1 cellular context compared by ENCODE assay signal in genomic region chr2:148643998-148644884, GRCh38.
TF ChIP-seq lines count a peak whose summit lies in the region.

TSS of gene EPC2 (plus strand) at chr2:148644751. CDS start at chr2:148645018, 267 bp downstream.

TF ChIP-seq in HepG2, 621 proteins besides CTCF, POLR2A, EP300 and RAD21 (continued from another document and continues in another):
- TF ChIP-seq ZNF580 (CRISPR knock-in tag; IDR thresholded peaks at IDR 0.05; ENCODE audit: borderline replicate concordance, low read depth) = no peak
- TF ChIP-seq IRF2 (CRISPR knock-in tag; IDR thresholded peaks at IDR 0.05) = no peak; the same call in 1 of the 2 replicates
- no peak for TF ChIP-seq GLMP (CRISPR knock-in tag; IDR thresholded peaks at IDR 0.05; ENCODE audit: borderline replicate concordance)
- no peak for TF ChIP-seq SP140L (CRISPR knock-in tag; IDR thresholded peaks at IDR 0.05; ENCODE audit: borderline replicate concordance)
- TF ChIP-seq ZNF430 (CRISPR knock-in tag; IDR thresholded peaks at IDR 0.05) = no peak; the same call in 1 of the 2 replicates
- no peak for TF ChIP-seq CREBL2 (CRISPR knock-in tag; IDR thresholded peaks at IDR 0.05; ENCODE audit: borderline replicate concordance)
- no peak for TF ChIP-seq ZNF496 (CRISPR knock-in tag; IDR thresholded peaks at IDR 0.05; ENCODE audit: insufficient replicate concordance)
- TF ChIP-seq FOXC1 (CRISPR knock-in tag; IDR thresholded peaks at IDR 0.05; ENCODE audit: borderline replicate concordance) = no peak; the same call in 1 of the 2 replicates
- 0 out of 2 replicates have a peak, but pooled peaks have one; percentile 32 for TF ChIP-seq ZNF678 (CRISPR knock-in tag; IDR thresholded peaks at IDR 0.05)
- TF ChIP-seq REST (IDR thresholded peaks at IDR 0.05; ENCODE audit: borderline replicate concordance in 1 of 2, low read depth in 1 of 2, low read length in 2 of 2) = peak; percentile 48 to 89
- no peak; the same call in 1 of the 2 replicates for TF ChIP-seq SSRP1 (CRISPR knock-in tag; IDR thresholded peaks at IDR 0.05)
- TF ChIP-seq CCAR2 (optimal IDR thresholded peaks at IDR 0.05; ENCODE audit: low read depth, low read length) = no peak
- TF ChIP-seq ZNF484 (CRISPR knock-in tag; IDR thresholded peaks at IDR 0.05; ENCODE audit: borderline replicate concordance, low read depth) = no peak
- no peak for TF ChIP-seq TCF12 (IDR thresholded peaks at IDR 0.05)
- TF ChIP-seq TCF12 (CRISPR knock-in tag; IDR thresholded peaks at IDR 0.05) = no peak
- TF ChIP-seq KDM5A (IDR thresholded peaks at IDR 0.05; ENCODE audit: borderline replicate concordance, low read length) = peak; percentile 71; the same call in 1 of the 2 replicates
- TF ChIP-seq ZFP62 (CRISPR knock-in tag; IDR thresholded peaks at IDR 0.05) = 0 out of 2 replicates have a peak, but pooled peaks have one; percentile 14
- TF ChIP-seq ZBTB7B (CRISPR knock-in tag; IDR thresholded peaks at IDR 0.05) = no peak; the same call in 1 of the 2 replicates
- TF ChIP-seq MXD3 (CRISPR knock-in tag; IDR thresholded peaks at IDR 0.05) = peak; percentile 87
- TF ChIP-seq MIXL1 (CRISPR knock-in tag; IDR thresholded peaks at IDR 0.05) = no peak
- no peak for TF ChIP-seq ZSCAN12 (CRISPR knock-in tag; IDR thresholded peaks at IDR 0.05)
- TF ChIP-seq ATM (IDR thresholded peaks at IDR 0.05; ENCODE audit: borderline replicate concordance) = no peak
- peak; percentile 73 for TF ChIP-seq ZNF274 (CRISPR knock-in tag; IDR thresholded peaks at IDR 0.05)
- no peak for TF ChIP-seq BORCS8-MEF2B (CRISPR knock-in tag; IDR thresholded peaks at IDR 0.05)
- no peak; the same call in 1 of the 2 replicates for TF ChIP-seq GATAD1 (CRISPR knock-in tag; IDR thresholded peaks at IDR 0.05)
- no peak for TF ChIP-seq ZMYM3 (CRISPR knock-in tag; IDR thresholded peaks at IDR 0.05)
- TF ChIP-seq ZSCAN9 (CRISPR knock-in tag; IDR thresholded peaks at IDR 0.05; ENCODE audit: borderline replicate concordance) = no peak
- peak; percentile 53; the same call in 1 of the 2 replicates for TF ChIP-seq REL (CRISPR knock-in tag; conservative IDR thresholded peaks at IDR 0.05)
- TF ChIP-seq ZBTB10 (CRISPR knock-in tag; IDR thresholded peaks at IDR 0.05; ENCODE audit: borderline replicate concordance) = no peak
- no peak for TF ChIP-seq SNAPC4 (CRISPR knock-in tag; IDR thresholded peaks at IDR 0.05)
- 0 out of 2 replicates have a peak, but pooled peaks have one; percentile 56 for TF ChIP-seq KLF15 (CRISPR knock-in tag; IDR thresholded peaks at IDR 0.05; ENCODE audit: borderline replicate concordance)
- TF ChIP-seq MAFK (conservative IDR thresholded peaks at IDR 0.05 in 1 of 2, IDR thresholded peaks at IDR 0.05 in 1 of 2; ENCODE audit: low read length in 2 of 2) = no peak
- no peak for TF ChIP-seq TOE1 (CRISPR knock-in tag; IDR thresholded peaks at IDR 0.05)
- peak; percentile 69; the same call in 1 of the 2 replicates for TF ChIP-seq DMAP1 (CRISPR knock-in tag; IDR thresholded peaks at IDR 0.05)
- TF ChIP-seq MTA1 (CRISPR knock-in tag; IDR thresholded peaks at IDR 0.05; ENCODE audit: borderline replicate concordance) = peak; percentile 92
- peak; percentile 75; the same call in 1 of the 2 replicates for TF ChIP-seq ELK4 (CRISPR knock-in tag; IDR thresholded peaks at IDR 0.05; ENCODE audit: borderline replicate concordance)
- TF ChIP-seq SMC3 (IDR thresholded peaks at IDR 0.05; ENCODE audit: low read length) = no peak
- no peak; the same call in 1 of the 2 replicates for TF ChIP-seq ZNF788 (CRISPR knock-in tag; IDR thresholded peaks at IDR 0.05; ENCODE audit: borderline replicate concordance)
- peak; percentile 88 for TF ChIP-seq HOXA3 (CRISPR knock-in tag; IDR thresholded peaks at IDR 0.05)
- peak; percentile 66; the same call in 1 of the 2 replicates for TF ChIP-seq ZNF350 (CRISPR knock-in tag; IDR thresholded peaks at IDR 0.05; ENCODE audit: borderline replicate concordance, low read depth)
- TF ChIP-seq ZNF552 (CRISPR knock-in tag; IDR thresholded peaks at IDR 0.05; ENCODE audit: borderline replicate concordance) = no peak; the same call in 1 of the 2 replicates
- no peak for TF ChIP-seq FOXK2 (IDR thresholded peaks at IDR 0.05)
- peak; percentile 47 for TF ChIP-seq LBX2 (CRISPR knock-in tag; IDR thresholded peaks at IDR 0.05; ENCODE audit: borderline replicate concordance)
- TF ChIP-seq SRSF4 (IDR thresholded peaks at IDR 0.05; ENCODE audit: low read depth, low read length, poor library complexity, severe bottlenecking) = no peak
- peak; percentile 77 for TF ChIP-seq TAF15 (IDR thresholded peaks at IDR 0.05; ENCODE audit: low read depth, low read length, poor library complexity, severe bottlenecking)
- TF ChIP-seq ZNF614 (CRISPR knock-in tag; IDR thresholded peaks at IDR 0.05; ENCODE audit: borderline replicate concordance) = no peak
- TF ChIP-seq SOX5 (CRISPR knock-in tag; IDR thresholded peaks at IDR 0.05; ENCODE audit: borderline replicate concordance) = 0 out of 2 replicates have a peak, but pooled peaks have one; percentile 6
- TF ChIP-seq HDAC1 (CRISPR knock-in tag; IDR thresholded peaks at IDR 0.05) = peak; percentile 66
- no peak; the same call in 1 of the 2 replicates for TF ChIP-seq NAIF1 (CRISPR knock-in tag; IDR thresholded peaks at IDR 0.05; ENCODE audit: borderline replicate concordance)
- TF ChIP-seq ZNF850 (CRISPR knock-in tag; conservative IDR thresholded peaks at IDR 0.05) = no peak
- TF ChIP-seq GZF1 (CRISPR knock-in tag; IDR thresholded peaks at IDR 0.05) = no peak
- no peak for TF ChIP-seq SRSF1 (optimal IDR thresholded peaks at IDR 0.05; ENCODE audit: low read depth, low read length)
- no peak; the same call in 1 of the 2 replicates for TF ChIP-seq NR2C2 (CRISPR knock-in tag; IDR thresholded peaks at IDR 0.05; ENCODE audit: borderline replicate concordance)
- TF ChIP-seq ZNF331 (CRISPR knock-in tag; IDR thresholded peaks at IDR 0.05) = peak; percentile 27
- TF ChIP-seq KDM3A (CRISPR knock-in tag; IDR thresholded peaks at IDR 0.05; ENCODE audit: low read depth) = no peak; the same call in 1 of the 2 replicates
- TF ChIP-seq SAP130 (CRISPR knock-in tag; IDR thresholded peaks at IDR 0.05; ENCODE audit: low read depth) = peak; percentile 67
- no peak for TF ChIP-seq ZKSCAN8 (CRISPR knock-in tag; IDR thresholded peaks at IDR 0.05; ENCODE audit: borderline replicate concordance)
